ENCODE assay signal across 15 cellular contexts in the genomic region with DNA sequence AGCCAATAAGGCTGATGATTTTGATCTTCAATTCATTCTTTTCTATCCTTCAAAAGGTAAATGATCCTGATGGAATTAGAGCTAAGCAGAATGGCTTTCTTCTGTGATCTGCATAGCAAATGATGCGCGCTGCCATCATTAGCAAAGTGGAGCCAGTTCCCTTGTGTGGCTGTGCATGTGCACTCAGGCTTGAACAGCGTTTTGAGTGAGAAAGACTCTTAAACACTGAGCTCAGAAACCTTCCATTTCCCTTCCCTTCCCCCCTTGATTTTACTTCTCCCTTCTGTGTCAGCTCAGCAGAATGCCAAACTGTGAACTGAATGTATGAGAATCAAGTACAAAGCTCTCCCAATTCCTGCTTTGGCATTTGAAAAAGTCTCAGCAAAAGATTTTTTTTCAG.
DNase-seq lines count a peak whose midpoint lies in the region; ATAC-seq and TF ChIP-seq lines count a peak whose summit lies in the region.
"Had no signal": no experiment of that assay in that cellular context is flagged by ENCODE, and none has a peak within 500 bp of the region (broad histone marks: within the 10 kb centered on the region; RNA-seq: fewer than 3 reads in every experiment).

No MANE protein-coding gene starts in this region.

- H3K4me3 ChIP-seq in astrocyte of the spinal cord (ENCODE audit: low read depth, low read length) = no peak overlapping the region
- H3K4me3 ChIP-seq: SK-N-MC had no signal

- DNase-seq in astrocyte of the spinal cord (ENCODE audit: low read depth, low spot score) (peak; percentile 3), retina (peak; percentile 79), NCI-H128 (lab: John Stamatoyannopoulos, UW; ENCODE audit: unreplicated experiment) (no peak)
- DNase-seq: activated CD4-positive, CD25-positive, alpha-beta regulatory T cell; activated CD8-positive, alpha-beta memory T cell treated with anti-CD3 and anti-CD28 coated beads, Interleukin-2, amount 50 U/mL, for 48 hours; activated naive CD4-positive, alpha-beta T cell treated with anti-CD3 and anti-CD28 coated beads for 36 hours; left ventricle myocardium superior; naive thymus-derived CD8-positive, alpha-beta T cell; stimulated activated CD4-positive, alpha-beta T cell treated with anti-CD3 and anti-CD28 coated beads, Interleukin-4, amount 100 ng/mL, for 1 hour; trophoblast cell had no signal

- TF ChIP-seq CTCF in astrocyte of the spinal cord (IDR thresholded peaks at IDR 0.05; ENCODE audit: low read depth, low read length) = no peak

- in situ Hi-C loops in astrocyte of the spinal cord (cut with HindIII; ENCODE audit: low sequenced_read_pairs) = no loop called here

- ATAC-seq in GM21529 (IDR thresholded peaks at IDR 0.05; ENCODE audit: unreplicated experiment) = peak; percentile 56
- peak; percentile 68 for ATAC-seq in HG03469 (IDR thresholded peaks at IDR 0.05; ENCODE audit: unreplicated experiment)
- no peak for ATAC-seq in HG02588 (IDR thresholded peaks at IDR 0.05; ENCODE audit: unreplicated experiment)
- ATAC-seq in HG02642 (IDR thresholded peaks at IDR 0.05; ENCODE audit: poor library complexity, unreplicated experiment) = no peak
- ATAC-seq: left ventricle myocardium superior; naive thymus-derived CD8-positive, alpha-beta T cell had no signal

Comparison
In these comparisons a context has a peak if more than half of its experiments do, and no peak if none do; other contexts are left out.
1. ATAC-seq: peak in GM21529 (single experiment) and HG03469 (single experiment); none in HG02588 (single experiment) and HG02642 (single experiment).